Comparison of ENCODE assay signal across 24 cellular contexts in genomic region chr17:38436386-38436785, GRCh38. TPM values are rescaled to one million over a fixed set of nuclear protein-coding genes. Genes with fewer than 3 reads are reported as not detected.
"Had no signal": no experiment of that assay in that cellular context is flagged by ENCODE, and none has a peak within 500 bp of the region (broad histone marks: within the 10 kb centered on the region; RNA-seq: fewer than 3 reads in every experiment).

No MANE protein-coding gene starts in this region.

- H3K27me3 ChIP-seq: colonic mucosa, heart left ventricle, right atrium auricular region, testis, upper lobe of left lung, vagina had no signal

- H3K9me3 ChIP-seq: colonic mucosa, heart left ventricle, mucosa of descending colon, right atrium auricular region, testis, upper lobe of left lung, vagina had no signal

- H3K27ac ChIP-seq: colonic mucosa, parathyroid adenoma, testis, upper lobe of left lung, vagina had no signal

- H3K4me1 ChIP-seq: colonic mucosa, parathyroid adenoma, upper lobe of left lung had no signal

- H2AFZ ChIP-seq: parathyroid adenoma had no signal

- H3K36me3 ChIP-seq: colonic mucosa, upper lobe of left lung, vagina had no signal

- ATAC-seq: heart left ventricle, left lobe of liver, mucosa of descending colon had no signal

- DNase-seq: activated CD4-positive, alpha-beta memory T cell treated with anti-CD3 and anti-CD28 coated beads for 36 hours; activated CD4-positive, alpha-beta T cell treated with anti-CD3 and anti-CD28 coated beads, Interleukin-2, amount 10 ng/mL, durations not matched to agents 24 days and 14 days; activated CD4-positive, CD25-positive, alpha-beta regulatory T cell treated with anti-CD3 and anti-CD28 coated beads, Interleukin-2, amount 50 U/mL, for 72 hours; activated CD8-positive, alpha-beta memory T cell treated with anti-CD3 and anti-CD28 coated beads, Interleukin-2, amount 50 U/mL, for 4 hours; activated effector memory CD4-positive, alpha-beta T cell treated with anti-CD3 and anti-CD28 coated beads, Interleukin-2, amount 50 U/mL, for 16 hours; activated naive CD4-positive, alpha-beta T cell treated with anti-CD3 and anti-CD28 coated beads, Interleukin-2, amount 10 ng/mL, durations not matched to agents 7 days and 5 days; activated naive CD8-positive, alpha-beta T cell treated with anti-CD3 and anti-CD28 coated beads, Interleukin-2, amount 10 ng/mL, durations not matched to agents 7 days and 5 days; activated T-cell treated with anti-CD3 and anti-CD28 coated beads, Interleukin-2, amount 50 U/mL, for 1 hour; colonic mucosa; foreskin fibroblast; heart left ventricle; hypothalamus; immature natural killer cell; mesendoderm; mucosa of descending colon; stimulated activated naive CD4-positive, alpha-beta T cell; T-helper 2 cell; testis; upper lobe of left lung had no signal

- H3K4me3 ChIP-seq: colonic mucosa, heart left ventricle, lung, mucosa of descending colon, right atrium auricular region, testis, upper lobe of left lung, vagina had no signal

- H3K9ac ChIP-seq: parathyroid adenoma had no signal

RNA-seq across cellular contexts. Expression of gene ARHGAP23, which starts 8.1 kb away (rescaled TPM):
- polyA plus RNA-seq: immature natural killer cell had no signal
